Comparison of ENCODE assay signal across 16 cellular contexts in the genomic region with DNA sequence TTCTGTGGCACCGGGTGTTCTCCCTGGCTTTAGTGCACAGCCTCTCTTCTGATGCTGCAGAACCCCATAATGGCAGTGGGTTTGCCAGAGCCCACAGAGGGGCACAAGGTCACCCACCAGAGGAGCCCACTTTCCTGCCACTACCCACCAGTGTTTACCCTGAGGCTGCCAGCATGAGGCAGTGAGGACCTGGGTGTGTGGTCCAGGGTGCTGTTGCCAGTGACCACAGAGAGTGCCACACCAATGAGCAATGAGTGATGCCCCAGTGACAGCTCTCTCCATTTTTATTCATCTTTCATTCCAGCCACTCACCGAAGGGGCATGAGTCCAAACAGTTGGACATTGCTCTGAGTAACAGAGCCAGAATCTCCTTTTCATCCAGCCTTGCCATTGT.
DNase-seq lines count a peak whose midpoint lies in the region; ATAC-seq, FAIRE-seq and TF ChIP-seq lines count a peak whose summit lies in the region.
"Had no signal": no experiment of that assay in that cellular context is flagged by ENCODE, and none has a peak within 500 bp of the region (broad histone marks: within the 10 kb centered on the region; RNA-seq: fewer than 3 reads in every experiment).

No MANE protein-coding gene starts in this region.

- POLR2A ChIA-PET in HEK293 (lab: Yijun Ruan, JAX): no interaction called here

- H3K9ac ChIP-seq in iPS-20b (ENCODE audit: low read depth, low read length): no peak overlapping the region

- FAIRE-seq in urothelium cell line (lab: Jason Lieb, UNC): no peak

- CTCF ChIA-PET in HEK293 (lab: Yijun Ruan, JAX): interaction anchor here (0.6 to 1.6 kb wide), 3 partner anchors 10 to 341 kb away, joined by 3 to 4 read pairs (median 3); no protein-coding TSS in a partner anchor

- H3K4me3 Mint-ChIP-seq in stimulated activated naive CD8-positive, alpha-beta T cell treated with anti-CD3 and anti-CD28 coated beads, Interleukin-15, amount 100 ng/mL, for 72 hours: no peak overlapping the region
- H3K4me3 Mint-ChIP-seq: naive B cell had no signal

- H3K36me3 ChIP-seq in HEK293 (ENCODE audit: control insufficient read depth in 2 of 2, insufficient read depth in 1 of 2, low read length in 2 of 2) (no peaks in the 10 kb centered on the region), iPS-20b (ENCODE audit: insufficient read depth, low read depth, low read length) (no peaks in the 10 kb centered on the region)

- H3K4me1 Mint-ChIP-seq in stimulated activated naive CD8-positive, alpha-beta T cell treated with anti-CD3 and anti-CD28 coated beads, Interleukin-15, amount 100 ng/mL, for 72 hours: no peaks in the 10 kb centered on the region

- H3K4me3 ChIP-seq in HEK293 (ENCODE audit: low read depth, low read length) (no peak overlapping the region), iPS-20b (ENCODE audit: low read length) (peak overlapping the region; percentile 44; the same call in 1 of the 2 replicates)
- H3K4me3 ChIP-seq: gastroesophageal sphincter had no signal

- H3K9me3 ChIP-seq in HEK293 (ENCODE audit: control insufficient read depth, insufficient read depth, low read depth, low read length): no peaks in the 10 kb centered on the region
- H3K9me3 ChIP-seq in iPS-20b (ENCODE audit: insufficient read depth, low read depth, low read length): no peaks in the 10 kb centered on the region
- H3K9me3 ChIP-seq: gastroesophageal sphincter had no signal

- no peak overlapping the region for H3K27ac Mint-ChIP-seq in stimulated activated naive CD8-positive, alpha-beta T cell treated with anti-CD3 and anti-CD28 coated beads, Interleukin-15, amount 100 ng/mL, for 72 hours
- H3K27ac Mint-ChIP-seq: naive B cell had no signal

- H3K4me1 ChIP-seq in HEK293 (ENCODE audit: control insufficient read depth, insufficient read depth, low read length): peaks cover 10% of the 10 kb centered on the region
- H3K4me1 ChIP-seq in iPS-20b (ENCODE audit: insufficient read depth, low read length): peaks cover 21% of the 10 kb centered on the region; the same call in 1 of the 2 replicates

- H3K27me3 Mint-ChIP-seq in stimulated activated naive CD8-positive, alpha-beta T cell treated with anti-CD3 and anti-CD28 coated beads, Interleukin-15, amount 100 ng/mL, for 72 hours: no peaks in the 10 kb centered on the region
- H3K27me3 Mint-ChIP-seq: naive B cell had no signal

- peaks cover 36% of the 10 kb centered on the region for H3K27me3 ChIP-seq in iPS-20b (ENCODE audit: insufficient read depth, low read length)
- H3K27me3 ChIP-seq: gastroesophageal sphincter had no signal

- H3K9me3 Mint-ChIP-seq in stimulated activated naive CD8-positive, alpha-beta T cell treated with anti-CD3 and anti-CD28 coated beads, Interleukin-15, amount 100 ng/mL, for 72 hours: no peaks in the 10 kb centered on the region
- H3K9me3 Mint-ChIP-seq: brain, naive B cell had no signal

- no peak for ATAC-seq in stimulated activated naive CD8-positive, alpha-beta T cell treated with anti-CD3 and anti-CD28 coated beads, Interleukin-15, amount 100 ng/mL, for 72 hours
- ATAC-seq in GM18873 (IDR thresholded peaks at IDR 0.05; ENCODE audit: low FRiP score, unreplicated experiment): no peak

- no peak for TF ChIP-seq CTCF in HEK293 (tag by site-specific recombination; IDR thresholded peaks at IDR 0.05)

- DNase-seq in T1000 (lab: John Stamatoyannopoulos, UW) (peak; percentile 74), urothelium cell line (ENCODE audit: low spot score) (peak; percentile 40), NCI-H2107 (lab: John Stamatoyannopoulos, UW) (no peak)
- no peak for DNase-seq in stimulated activated naive CD8-positive, alpha-beta T cell treated with anti-CD3 and anti-CD28 coated beads, Interleukin-15, amount 100 ng/mL, for 72 hours
- DNase-seq: activated CD4-positive, alpha-beta T cell treated with anti-CD3 and anti-CD28 coated beads, Interleukin-2, amount 50 U/mL, for 1 hour; effector CD4-positive, alpha-beta T cell; naive B cell; NCI-H1436; NCI-H510A treated with DMSO at 0.1 percent for 48 hours; stimulated activated CD4-positive, alpha-beta T cell treated with anti-CD3 and anti-CD28 coated beads, Interleukin-4, amount 100 ng/mL, for 4 hours; stimulated activated naive CD4-positive, alpha-beta T cell had no signal

- H3K27ac ChIP-seq in HEK293 (ENCODE audit: extremely low read depth, low read depth, low read length) (no peak overlapping the region), iPS-20b (ENCODE audit: low read length) (no peak overlapping the region)

TF ChIP-seq in HEK293, 187 proteins besides CTCF, POLR2A, EP300 and RAD21:
- no peak for TF ChIP-seq ZXDB (tag by site-specific recombination; IDR thresholded peaks at IDR 0.05)
- TF ChIP-seq ZNF274 (IDR thresholded peaks at IDR 0.05; ENCODE audit: low read length): no peak
- TF ChIP-seq ZNF274 (tag by site-specific recombination; IDR thresholded peaks at IDR 0.05; ENCODE audit: borderline replicate concordance): no peak
- no peak for TF ChIP-seq GLI4 (tag by site-specific recombination; IDR thresholded peaks at IDR 0.05)
- no peak for TF ChIP-seq TCF7L2 (IDR thresholded peaks at IDR 0.05; ENCODE audit: borderline replicate concordance, low read depth, low read length)
- TF ChIP-seq SP7 (tag by site-specific recombination; IDR thresholded peaks at IDR 0.05): 0 out of 2 replicates have a peak, but pooled peaks have one; percentile 1
- TF ChIP-seq ZNF211 (tag by site-specific recombination; IDR thresholded peaks at IDR 0.05; ENCODE audit: low read depth): no peak

Comparison
In these comparisons a context has a peak if more than half of its experiments do, and no peak if none do; other contexts are left out.
1. DNase-seq: peak in T1000 (single experiment) and urothelium cell line (single experiment); none in stimulated activated naive CD8-positive, alpha-beta T cell treated with anti-CD3 and anti-CD28 coated beads, Interleukin-15, amount 100 ng/mL, for 72 hours (0 of 2) and NCI-H2107 (single experiment).